23 cellular contexts compared by ENCODE assay signal in the genomic region with DNA sequence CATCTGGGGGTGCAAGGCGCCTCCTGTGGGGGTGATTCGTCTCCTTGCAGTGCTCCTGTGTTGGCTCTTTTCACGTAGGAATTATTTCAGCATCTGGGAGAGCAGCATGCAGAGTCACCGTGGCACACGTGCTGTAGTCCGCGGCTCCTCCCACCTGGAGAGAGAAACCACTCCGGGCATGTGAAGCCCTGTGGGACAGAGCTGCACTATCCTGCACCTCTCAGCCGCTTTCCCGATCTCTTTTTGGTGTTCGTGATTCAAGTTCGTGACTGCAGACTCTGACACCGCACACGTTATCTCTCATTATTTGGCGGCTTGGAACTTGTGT.
"Had no signal": no experiment of that assay in that cellular context is flagged by ENCODE, and none has a peak within 500 bp of the region (broad histone marks: within the 10 kb centered on the region; RNA-seq: fewer than 3 reads in every experiment).

No MANE protein-coding gene starts in this region.

- H3K4me3 Mint-ChIP-seq: IgD-negative memory B cell had no signal

- H3K4me2 ChIP-seq: KMS-11, SK-N-SH had no signal

- H3K9ac ChIP-seq: KMS-11, SK-N-SH had no signal

- H3K9me3 ChIP-seq: SK-N-SH had no signal

- H3K9me3 Mint-ChIP-seq: IgD-negative memory B cell had no signal

- H3K4me3 ChIP-seq: K562 had no signal

- DNase-seq: Kasumi-1, MM.1S, NCI-H1092 treated with DMSO at 0.1 percent for 48 hours, NCI-H1436, NCI-H187, NCI-H2029, NCI-H2081 treated with DMSO at 0.1 percent for 48 hours, NCI-H2171, NCI-H226, NCI-H446, NCI-H510A, NCI-H524 treated with DMSO at 0.1 percent for 48 hours, NCI-H69, NCI-H774, RPMI8226, SHP77, SK-N-SH had no signal

- ATAC-seq: K562 had no signal

- H3K27ac ChIP-seq: HL-60, KMS-11 had no signal

- H3K27me3 Mint-ChIP-seq: IgD-negative memory B cell had no signal

- H3K27ac Mint-ChIP-seq: IgD-negative memory B cell had no signal

- FAIRE-seq: HTR-8/SVneo, K562, RCC 7860 had no signal
